ENCODE assay signal across 13 cellular contexts in the genomic region with DNA sequence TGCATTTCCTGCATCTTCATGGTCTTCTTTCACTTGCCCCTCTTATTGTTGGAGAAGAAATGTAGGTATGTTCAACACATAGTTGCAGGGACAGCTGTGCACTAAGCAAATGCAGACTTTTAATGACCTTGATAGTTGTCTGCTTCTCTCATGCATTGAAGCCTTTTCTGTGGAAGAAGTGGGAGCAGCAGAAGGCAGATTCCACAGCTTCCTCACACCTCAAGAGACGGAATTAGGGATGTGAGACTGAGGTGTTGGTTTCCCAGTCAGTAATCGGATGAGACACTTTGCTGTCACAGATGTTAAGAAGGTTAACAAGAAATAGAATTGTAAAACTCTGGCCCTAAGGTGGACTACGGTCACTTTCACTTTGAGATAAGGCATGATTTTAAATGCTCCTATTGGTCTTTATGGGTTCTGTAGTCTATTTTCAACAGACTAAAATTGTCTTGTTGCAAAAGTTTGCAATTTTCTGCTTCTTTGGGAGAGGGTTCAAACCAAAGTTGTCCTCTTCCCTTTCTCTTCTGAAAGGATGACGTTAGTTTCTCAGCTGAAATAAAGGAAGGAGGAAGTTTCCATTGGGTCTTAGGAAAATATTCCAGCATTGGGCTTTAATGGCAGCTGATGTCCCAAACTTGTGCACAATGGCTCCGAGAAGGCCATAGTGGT.
DNase-seq lines count a peak whose midpoint lies in the region; ATAC-seq and TF ChIP-seq lines count a peak whose summit lies in the region.
"Had no signal": no experiment of that assay in that cellular context is flagged by ENCODE, and none has a peak within 500 bp of the region (broad histone marks: within the 10 kb centered on the region; RNA-seq: fewer than 3 reads in every experiment).

No MANE protein-coding gene starts in this region.

- WGBS in IMR-90 (ENCODE audit: extremely low coverage in 2 of 2, insufficient read length in 1 of 2), 2 experiments, result no CpG with 5 or more reads among the region's 5 CpGs
- 93 to 94% methylated on average over 3 to 4 of the region's 5 CpGs for WGBS in mesodermal cell (ENCODE audit: insufficient coverage in 2 of 2), 2 experiments
- WGBS in suprapubic skin, result 87% methylated on average over 5 of the region's 5 CpGs

- H3K36me3 ChIP-seq in IMR-90 (ENCODE audit: control insufficient read depth, insufficient read depth, low read length) (peaks cover 3% of the 10 kb centered on the region), mesodermal cell (ENCODE audit: control insufficient read depth, insufficient read depth, low read length) (peaks cover 14% of the 10 kb centered on the region), suprapubic skin (no peaks in the 10 kb centered on the region)
- H3K36me3 ChIP-seq: ovary had no signal

- peak overlapping the region; percentile 95 for H2AK5ac ChIP-seq in IMR-90 (ENCODE audit: low read depth, low read length)

- H3K23ac ChIP-seq in IMR-90 (ENCODE audit: low read depth, low read length), result peak overlapping the region; percentile 91

- H4K5ac ChIP-seq in IMR-90 (ENCODE audit: low read depth, low read length), result peak overlapping the region; percentile 60

- in situ Hi-C loops in IMR-90 (cut with MboI; ENCODE audit: low sequenced_read_pairs), result no loop called here

- dilution Hi-C loops in IMR-90 (cut with HindIII; ENCODE audit: low sequenced_read_pairs, unreplicated experiment), result no loop called here

- peak overlapping the region; percentile 88 for H3K27ac Mint-ChIP-seq in chondrocyte (ENCODE audit: unreplicated experiment)
- H3K27ac Mint-ChIP-seq: activated CD4-positive, alpha-beta memory T cell treated with anti-CD3 and anti-CD28 coated beads, Interleukin-2, amount 10 ng/mL, durations not matched to agents 7 days and 5 days had no signal

- H3K27ac ChIP-seq in IMR-90 (ENCODE audit: insufficient read depth, low read length) (peak overlapping the region; percentile 96), mesodermal cell (ENCODE audit: low read depth, low read length, severe bottlenecking) (peak overlapping the region; percentile 90), suprapubic skin (peak overlapping the region; percentile 61)

- TF ChIP-seq CTCF in IMR-90 (conservative IDR thresholded peaks at IDR 0.05; ENCODE audit: low read depth, low read length) (no peak), chondrocyte (IDR thresholded peaks at IDR 0.05) (no peak), suprapubic skin (IDR thresholded peaks at IDR 0.05) (no peak), GM10248 (IDR thresholded peaks at IDR 0.05; ENCODE audit: control extremely low read depth, extremely low read depth, low read depth, missing control alignments) (no peak)

- peaks cover 4% of the 10 kb centered on the region for H3K36me3 Mint-ChIP-seq in chondrocyte (ENCODE audit: low read depth)

- peak overlapping the region; percentile 98 for H3K14ac ChIP-seq in IMR-90 (replicated peaks; ENCODE audit: low read depth, low read length)

- no peak for TF ChIP-seq EP300 in suprapubic skin (IDR thresholded peaks at IDR 0.05)

- POLR2A ChIA-PET in IMR-90 (lab: Charles Lee; ENCODE audit: unreplicated experiment), result interaction anchor here (0.6 to 1.2 kb wide), 2 partner anchors 401 to 526 kb away, joined by 3 read pairs; a partner anchor contains a TSS
- POLR2A ChIA-PET in GM10248 (lab: Yijun Ruan, JAX), result no interaction called here

- H2BK20ac ChIP-seq in IMR-90 (ENCODE audit: low read depth, low read length), result peak overlapping the region; percentile 98

- H2BK120ac ChIP-seq in IMR-90 (ENCODE audit: low read depth, low read length), result peak overlapping the region; percentile 97

- peak overlapping the region; percentile 98 for H3K56ac ChIP-seq in IMR-90 (ENCODE audit: extremely low read depth, insufficient read depth, low read length)

- H3K9me1 ChIP-seq in IMR-90 (ENCODE audit: insufficient read depth, low read length), result peaks cover 36% of the 10 kb centered on the region

- no peak for DNase-seq in IMR-90
- DNase-seq in chondrocyte (ENCODE audit: low spot score), result no peak
- DNase-seq in suprapubic skin (ENCODE audit: low spot score in 2 of 2), result no peak
- DNase-seq in RKO (ENCODE audit: low spot score), result no peak
- DNase-seq in effector CD8-positive, alpha-beta T cell (lab: John Stamatoyannopoulos, UW), result no peak
- no peak for DNase-seq in GM10248 (ENCODE audit: extremely low spot score)
- DNase-seq: activated CD4-positive, alpha-beta memory T cell treated with anti-CD3 and anti-CD28 coated beads, Interleukin-2, amount 10 ng/mL, durations not matched to agents 7 days and 5 days; NCI-H1048; NCI-H526 treated with DMSO at 0.1 percent for 48 hours; ovary had no signal

- H4K20me1 ChIP-seq in IMR-90 (ENCODE audit: insufficient read depth, low read length), result peaks cover 13% of the 10 kb centered on the region

- peak overlapping the region; percentile 76; the same call in 1 of the 2 replicates for H3K9ac ChIP-seq in IMR-90 (ENCODE audit: low read depth, low read length)

- no peaks in the 10 kb centered on the region for H3K27me3 ChIP-seq in IMR-90 (ENCODE audit: control insufficient read depth, insufficient read depth, low read length)
- H3K27me3 ChIP-seq in suprapubic skin, result no peaks in the 10 kb centered on the region
- H3K27me3 ChIP-seq: ovary had no signal

- peaks cover 28 to 63% of the 10 kb centered on the region in 2 experiments for H3K79me1 ChIP-seq in IMR-90 (ENCODE audit: low read depth in 1 of 2, low read length in 2 of 2)

- intact Hi-C loops in IMR-90 (cut with micrococcal nuclease), result loop anchor here (5.0 kb wide), 2 partner anchors 236 to 361 kb away; no protein-coding TSS in a partner anchor

- peak overlapping the region; percentile 98 for H3K4ac ChIP-seq in IMR-90 (ENCODE audit: low read depth, low read length)

- H2AFZ ChIP-seq in IMR-90 (replicated peaks; ENCODE audit: low read length, poor library complexity), result no peak overlapping the region

- peaks cover 45% of the 10 kb centered on the region for H3K4me1 ChIP-seq in IMR-90 (ENCODE audit: control insufficient read depth, insufficient read depth, low read length)
- peaks cover 76% of the 10 kb centered on the region for H3K4me1 ChIP-seq in mesodermal cell (ENCODE audit: control insufficient read depth, insufficient read depth, low read length, poor library complexity, severe bottlenecking)
- peaks cover 41% of the 10 kb centered on the region for H3K4me1 ChIP-seq in suprapubic skin

- peak overlapping the region; percentile 5 for H3K4me3 Mint-ChIP-seq in chondrocyte (ENCODE audit: unreplicated experiment)
- H3K4me3 Mint-ChIP-seq: activated CD4-positive, alpha-beta memory T cell treated with anti-CD3 and anti-CD28 coated beads, Interleukin-2, amount 10 ng/mL, durations not matched to agents 7 days and 5 days; activated naive CD4-positive, alpha-beta T cell treated with anti-CD3 and anti-CD28 coated beads, Interleukin-2, amount 50 U/mL, for 24 hours had no signal

- peak overlapping the region; percentile 34; the same call in 1 of the 2 replicates for H3K4me2 ChIP-seq in IMR-90 (ENCODE audit: low read depth, low read length)

- no peak overlapping the region for H3K4me3 ChIP-seq in IMR-90 (ENCODE audit: insufficient read depth, low read depth, low read length)
- no peak overlapping the region for H3K4me3 ChIP-seq in mesodermal cell (ENCODE audit: extremely low read depth, insufficient read depth, low read length, poor library complexity, severe bottlenecking)
- H3K4me3 ChIP-seq in suprapubic skin, result no peak overlapping the region
- H3K4me3 ChIP-seq: ovary had no signal

- ATAC-seq in IMR-90 (ENCODE audit: low read depth), result no peak
- ATAC-seq in GM21529 (IDR thresholded peaks at IDR 0.05; ENCODE audit: unreplicated experiment), result no peak

- BruUV-seq in IMR-90 (replicated peaks; lab: Mats Ljungman, UMichigan), result no TSS peak

- H3K18ac ChIP-seq in IMR-90 (ENCODE audit: low read depth, low read length), result peak overlapping the region; percentile 94

- H3K4me1 Mint-ChIP-seq in chondrocyte (ENCODE audit: low read depth), result peaks cover 69% of the 10 kb centered on the region

- no peaks in the 10 kb centered on the region for H3K9me3 Mint-ChIP-seq in chondrocyte (ENCODE audit: low read depth)
- H3K9me3 Mint-ChIP-seq: activated CD4-positive, alpha-beta memory T cell treated with anti-CD3 and anti-CD28 coated beads, Interleukin-2, amount 10 ng/mL, durations not matched to agents 7 days and 5 days; activated naive CD4-positive, alpha-beta T cell treated with anti-CD3 and anti-CD28 coated beads, Interleukin-2, amount 50 U/mL, for 24 hours had no signal

- H2BK5ac ChIP-seq in IMR-90 (ENCODE audit: low read depth, low read length, poor library complexity, severe bottlenecking), result peak overlapping the region; percentile 98

- H3K9me3 ChIP-seq in IMR-90 (ENCODE audit: control insufficient read depth, insufficient read depth, low read length), result no peaks in the 10 kb centered on the region
- H3K9me3 ChIP-seq in mesodermal cell (ENCODE audit: control insufficient read depth, low read length), result no peaks in the 10 kb centered on the region
- H3K9me3 ChIP-seq in suprapubic skin, result no peaks in the 10 kb centered on the region
- H3K9me3 ChIP-seq: ovary had no signal

- peak overlapping the region; percentile 69 to 97 for H4K8ac ChIP-seq in IMR-90 (ENCODE audit: low read depth in 2 of 2, low read length in 2 of 2)

- H2AK9ac ChIP-seq in IMR-90 (replicated peaks; ENCODE audit: low read depth, low read length, poor library complexity), result no peak overlapping the region

- TF ChIP-seq POLR2A in IMR-90 (IDR thresholded peaks at IDR 0.05; ENCODE audit: low read depth, low read length), result no peak
- TF ChIP-seq POLR2A in suprapubic skin (IDR thresholded peaks at IDR 0.05), result no peak

- peak overlapping the region; percentile 96 for H2BK15ac ChIP-seq in IMR-90 (ENCODE audit: low read depth, low read length)

- no peaks in the 10 kb centered on the region for H3K27me3 Mint-ChIP-seq in chondrocyte (ENCODE audit: low read depth)
- H3K27me3 Mint-ChIP-seq: activated CD4-positive, alpha-beta memory T cell treated with anti-CD3 and anti-CD28 coated beads, Interleukin-2, amount 10 ng/mL, durations not matched to agents 7 days and 5 days; activated naive CD4-positive, alpha-beta T cell treated with anti-CD3 and anti-CD28 coated beads, Interleukin-2, amount 50 U/mL, for 24 hours had no signal

- H4K91ac ChIP-seq in IMR-90 (ENCODE audit: insufficient read depth, low read depth, low read length), result peak overlapping the region; percentile 96

- CTCF ChIA-PET in IMR-90 (lab: Yijun Ruan, JAX), result interaction anchor here (0.6 to 0.8 kb wide), 3 partner anchors 124 to 236 kb away, joined by 3 read pairs; no protein-coding TSS in a partner anchor
- CTCF ChIA-PET in GM10248 (lab: Yijun Ruan, JAX), result interaction anchor here (1.3 to 1.6 kb wide), 2 partner anchors 9 to 22 kb away, joined by 3 to 4 read pairs; no protein-coding TSS in a partner anchor

- no peak for TF ChIP-seq RAD21 in IMR-90 (IDR thresholded peaks at IDR 0.05; ENCODE audit: low read length)

TF ChIP-seq in IMR-90, 13 proteins besides CTCF, POLR2A, EP300 and RAD21 (continues in another document):
- TF ChIP-seq BHLHE40 (IDR thresholded peaks at IDR 0.05; ENCODE audit: low read depth, low read length), result no peak
- no peak for TF ChIP-seq MXI1 (IDR thresholded peaks at IDR 0.05; ENCODE audit: borderline replicate concordance, low read depth, low read length)
- no peak for TF ChIP-seq NFE2L2 (IDR thresholded peaks at IDR 0.05; ENCODE audit: low read depth, low read length)
- TF ChIP-seq RCOR1 (IDR thresholded peaks at IDR 0.05; ENCODE audit: insufficient replicate concordance, low read length), result no peak
- TF ChIP-seq FOS (IDR thresholded peaks at IDR 0.05; ENCODE audit: low read depth, low read length), result no peak
